1 cellular context compared by ENCODE assay signal in genomic region chr14:75833326-75834020, GRCh38.
TF ChIP-seq lines count a peak whose summit lies in the region.

No MANE protein-coding gene starts in this region.

TF ChIP-seq in IMR-90, 13 proteins besides CTCF, POLR2A, EP300 and RAD21 (continued from another document):
- TF ChIP-seq ELK1 (IDR thresholded peaks at IDR 0.05; ENCODE audit: borderline replicate concordance, low read depth, low read length) (no peak), RFX5 (IDR thresholded peaks at IDR 0.05; ENCODE audit: low read depth, low read length) (no peak), RCOR1 (IDR thresholded peaks at IDR 0.05; ENCODE audit: insufficient replicate concordance, low read length) (no peak), FOS (IDR thresholded peaks at IDR 0.05; ENCODE audit: low read depth, low read length) (no peak)
- TF ChIP-seq, protein P1, sequence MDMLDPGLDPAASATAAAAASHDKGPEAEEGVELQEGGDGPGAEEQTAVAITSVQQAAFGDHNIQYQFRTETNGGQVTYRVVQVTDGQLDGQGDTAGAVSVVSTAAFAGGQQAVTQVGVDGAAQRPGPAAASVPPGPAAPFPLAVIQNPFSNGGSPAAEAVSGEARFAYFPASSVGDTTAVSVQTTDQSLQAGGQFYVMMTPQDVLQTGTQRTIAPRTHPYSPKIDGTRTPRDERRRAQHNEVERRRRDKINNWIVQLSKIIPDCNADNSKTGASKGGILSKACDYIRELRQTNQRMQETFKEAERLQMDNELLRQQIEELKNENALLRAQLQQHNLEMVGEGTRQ (IDR thresholded peaks at IDR 0.05; ENCODE audit: low read depth, low read length): no peak
